11 cellular contexts compared by ENCODE assay signal in genomic region chr9:127963041-127963358, GRCh38. TPM values are rescaled to one million over a fixed set of nuclear protein-coding genes. Genes with fewer than 3 reads are reported as not detected.
DNase-seq lines count a peak whose midpoint lies in the region; ATAC-seq and TF ChIP-seq lines count a peak whose summit lies in the region.
"Had no signal": no experiment of that assay in that cellular context is flagged by ENCODE, and none has a peak within 500 bp of the region (broad histone marks: within the 10 kb centered on the region; RNA-seq: fewer than 3 reads in every experiment).

No MANE protein-coding gene starts in this region.

- POLR2A ChIA-PET in RWPE1 (lab: Yijun Ruan, JAX; ENCODE audit: low non-redundant PET): no interaction called here

- no peaks in the 10 kb centered on the region for H3K36me3 ChIP-seq in esophagus muscularis mucosa

- TF ChIP-seq CTCF in RWPE1 (conservative IDR thresholded peaks at IDR 0.05; ENCODE audit: low read depth) (no peak), esophagus muscularis mucosa (IDR thresholded peaks at IDR 0.05) (no peak), GM10266 (IDR thresholded peaks at IDR 0.05; ENCODE audit: control insufficient read depth, insufficient read depth, low read depth, missing control alignments) (no peak)

- ATAC-seq in stimulated activated effector memory CD8-positive, alpha-beta T cell treated with anti-CD3 and anti-CD28 coated beads, Interleukin-12 subunit alpha, Interleukin-12 subunit beta, amount 100 ng/mL, for 72 hours: no peak

- peak overlapping the region in 1 of 4 donors; percentile 13 for H3K4me3 ChIP-seq in esophagus muscularis mucosa

- H3K9me3 ChIP-seq in esophagus muscularis mucosa: no peaks in the 10 kb centered on the region

- H3K9me3 Mint-ChIP-seq in stimulated activated effector memory CD8-positive, alpha-beta T cell treated with anti-CD3 and anti-CD28 coated beads, Interleukin-12 subunit alpha, Interleukin-12 subunit beta, amount 100 ng/mL, for 72 hours: no peaks in the 10 kb centered on the region

- H3K4me3 Mint-ChIP-seq in stimulated activated effector memory CD8-positive, alpha-beta T cell treated with anti-CD3 and anti-CD28 coated beads, Interleukin-12 subunit alpha, Interleukin-12 subunit beta, amount 100 ng/mL, for 72 hours: no peak overlapping the region

- peak overlapping the region; percentile 82 for H3K27ac Mint-ChIP-seq in stimulated activated effector memory CD8-positive, alpha-beta T cell treated with anti-CD3 and anti-CD28 coated beads, Interleukin-12 subunit alpha, Interleukin-12 subunit beta, amount 100 ng/mL, for 72 hours

- H3K36me3 Mint-ChIP-seq in stimulated activated effector memory CD8-positive, alpha-beta T cell treated with anti-CD3 and anti-CD28 coated beads, Interleukin-12 subunit alpha, Interleukin-12 subunit beta, amount 100 ng/mL, for 72 hours: peaks cover 5% of the 10 kb centered on the region

- no peak for TF ChIP-seq POLR2A in esophagus muscularis mucosa (IDR thresholded peaks at IDR 0.05; ENCODE audit: low read depth)

- H3K27ac ChIP-seq in RWPE1 (peak overlapping the region; percentile 100), esophagus muscularis mucosa (replicated peaks in 1 of 4) (peak overlapping the region; percentile 91 to 97 (median 96))
- H3K27ac ChIP-seq: 22Rv1, WERI-Rb-1 had no signal

- no peak for TF ChIP-seq EP300 in esophagus muscularis mucosa (IDR thresholded peaks at IDR 0.05)

- H3K4me1 Mint-ChIP-seq in stimulated activated effector memory CD8-positive, alpha-beta T cell treated with anti-CD3 and anti-CD28 coated beads, Interleukin-12 subunit alpha, Interleukin-12 subunit beta, amount 100 ng/mL, for 72 hours: peaks cover 86% of the 10 kb centered on the region

- DNase-seq in DMS 273 (lab: John Stamatoyannopoulos, UW; ENCODE audit: unreplicated experiment) (peak; percentile 75), DMS 273 treated with DMSO at 0.1 percent for 48 hours (lab: John Stamatoyannopoulos, UW) (no peak), RWPE1 (ENCODE audit: low spot score) (no peak), esophagus muscularis mucosa (ENCODE audit: extremely low spot score) (no peak), GM10266 (ENCODE audit: extremely low spot score) (no peak)
- no peak for DNase-seq in stimulated activated effector memory CD8-positive, alpha-beta T cell treated with anti-CD3 and anti-CD28 coated beads, Interleukin-12 subunit alpha, Interleukin-12 subunit beta, amount 100 ng/mL, for 72 hours (ENCODE audit: low spot score in 2 of 2)
- no peak for DNase-seq in activated CD8-positive, alpha-beta memory T cell treated with anti-CD3 and anti-CD28 coated beads for 24 hours
- DNase-seq in activated CD8-positive, alpha-beta memory T cell treated with anti-CD3 and anti-CD28 coated beads, Interleukin-2, amount 50 U/mL, for 4 hours: no peak
- DNase-seq: NCI-H1417 treated with DMSO at 0.1 percent for 48 hours, WERI-Rb-1 had no signal

- H3K4me1 ChIP-seq in esophagus muscularis mucosa: peaks cover 72 to 92% (median 87%) of the 10 kb centered on the region in 4 donors

- intact Hi-C loops in esophagus muscularis mucosa (cut with DNase I): no loop called here

- 56% methylated on average over 3 of the region's 3 CpGs for WGBS in esophagus muscularis mucosa

- H3K27me3 ChIP-seq in esophagus muscularis mucosa: no peaks in the 10 kb centered on the region

- CTCF ChIA-PET in RWPE1 (lab: Yijun Ruan, JAX): interaction anchor here (0.7 to 1.0 kb wide), 4 partner anchors 9 to 71 kb away, joined by 3 to 4 read pairs (median 3); partner anchors contain the start of gene EEIG1

RNA-seq across cellular contexts. Expression of gene EEIG1, which starts 17.8 kb away (rescaled TPM):
- total RNA-seq in esophagus muscularis mucosa: 10 to 100 TPM; 12.4 to 29.5 (median 20.0) TPM

RNA-seq across cellular contexts. Expression of gene DPM2, which starts 25.3 kb away (rescaled TPM):
- total RNA-seq in esophagus muscularis mucosa: 10 to 100 TPM in 1 of 4 donors, 1 to 10 TPM in 3; 6.6 to 13.3 (median 8.5) TPM

RNA-seq across cellular contexts. Expression of gene PIP5KL1, which starts 32.4 kb away (rescaled TPM):
- 1 to 10 TPM; 1.3 to 2.8 (median 2.2) TPM for total RNA-seq in esophagus muscularis mucosa

RNA-seq across cellular contexts. Expression of gene ST6GALNAC4, which starts 46.2 kb away (rescaled TPM):
- total RNA-seq in esophagus muscularis mucosa: 10 to 100 TPM; 20.3 to 44.8 (median 35.9) TPM
